In the genomic region with DNA sequence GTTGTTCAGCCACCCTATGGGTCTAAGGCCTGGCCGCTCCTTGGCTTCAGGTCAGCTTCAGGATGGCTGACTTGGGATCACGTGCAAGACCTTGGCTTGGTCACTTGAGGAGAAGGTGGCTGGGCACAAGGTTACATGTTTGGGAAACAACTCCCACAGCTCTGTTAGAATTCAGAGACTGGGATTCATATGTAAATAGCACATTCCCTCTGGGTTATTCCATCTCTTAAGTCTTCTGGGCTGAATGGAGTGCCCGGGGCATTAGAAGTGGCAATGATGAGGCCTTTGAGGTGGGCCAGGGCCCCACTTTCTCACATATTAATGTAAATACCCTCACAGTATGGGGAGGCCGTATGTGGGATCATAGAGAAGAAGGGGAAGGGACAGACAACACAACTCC, we compare ENCODE assay signal across 27 cellular contexts.
"Had no signal": no experiment of that assay in that cellular context is flagged by ENCODE, and none has a peak within 500 bp of the region (broad histone marks: within the 10 kb centered on the region; RNA-seq: fewer than 3 reads in every experiment).

No MANE protein-coding gene starts in this region.

- H3K36me3 ChIP-seq: heart left ventricle, left ventricle myocardium inferior, pancreas, prostate gland, tibial nerve, uterus had no signal

- H3K27me3 Mint-ChIP-seq: stimulated activated memory B cell treated with anti-CD40 and anti-IgM and Interleukin-4, amounts not matched to agents 10 μg/mL and 1 μg/mL and 100 μg/mL, for 72 hours had no signal

- H3K4me1 Mint-ChIP-seq: natural killer cell; stimulated activated memory B cell treated with anti-CD40 and anti-IgM and Interleukin-4, amounts not matched to agents 10 μg/mL and 1 μg/mL and 100 μg/mL, for 72 hours; stimulated activated naive CD8-positive, alpha-beta T cell treated with anti-CD3 and anti-CD28 coated beads, Interleukin-15, amount 100 ng/mL, for 72 hours had no signal

- ATAC-seq: heart left ventricle; mucosa of descending colon; natural killer cell; pancreas; right cardiac atrium; stimulated activated memory B cell treated with anti-CD40 and anti-IgM and Interleukin-4, amounts not matched to agents 10 μg/mL and 1 μg/mL and 100 μg/mL, for 72 hours; stimulated activated naive CD8-positive, alpha-beta T cell treated with anti-CD3 and anti-CD28 coated beads, Interleukin-15, amount 100 ng/mL, for 72 hours had no signal

- H3K9me3 Mint-ChIP-seq: natural killer cell; stimulated activated memory B cell treated with anti-CD40 and anti-IgM and Interleukin-4, amounts not matched to agents 10 μg/mL and 1 μg/mL and 100 μg/mL, for 72 hours; stimulated activated naive CD8-positive, alpha-beta T cell treated with anti-CD3 and anti-CD28 coated beads, Interleukin-15, amount 100 ng/mL, for 72 hours had no signal

- H3K27ac Mint-ChIP-seq: natural killer cell; stimulated activated memory B cell treated with anti-CD40 and anti-IgM and Interleukin-4, amounts not matched to agents 10 μg/mL and 1 μg/mL and 100 μg/mL, for 72 hours; stimulated activated naive CD8-positive, alpha-beta T cell treated with anti-CD3 and anti-CD28 coated beads, Interleukin-15, amount 100 ng/mL, for 72 hours; type B pancreatic cell had no signal

- H3K9me3 ChIP-seq: heart left ventricle, left ventricle myocardium inferior, mucosa of descending colon, pancreas, prostate gland, tibial nerve, uterus had no signal

- H3K4me3 Mint-ChIP-seq: natural killer cell; stimulated activated memory B cell treated with anti-CD40 and anti-IgM and Interleukin-4, amounts not matched to agents 10 μg/mL and 1 μg/mL and 100 μg/mL, for 72 hours; stimulated activated naive CD8-positive, alpha-beta T cell treated with anti-CD3 and anti-CD28 coated beads, Interleukin-15, amount 100 ng/mL, for 72 hours; type B pancreatic cell had no signal

- DNase-seq: heart left ventricle; hypothalamus; islet precursor cell; left ventricle myocardium inferior; mesendoderm; midbrain; mucosa of descending colon; natural killer cell; nucleus accumbens; pancreas; posterior cingulate gyrus; retina; right cardiac atrium; stimulated activated CD4-positive, alpha-beta T cell treated with anti-CD3 and anti-CD28 coated beads, Interleukin-12 subunit alpha, Interleukin-12 subunit beta, amount 100 ng/mL, for 4 hours; stimulated activated CD4-positive, alpha-beta T cell treated with anti-CD3 and anti-CD28 coated beads, Interleukin-15, amount 100 ng/mL, for 24 hours; stimulated activated CD4-positive, alpha-beta T cell treated with anti-CD3 and anti-CD28 coated beads, Interleukin-2, amount 100 ng/mL, for 24 hours; stimulated activated CD4-positive, alpha-beta T cell treated with anti-CD3 and anti-CD28 coated beads, Interleukin-4, amount 100 ng/mL, for 1 hour; stimulated activated naive CD4-positive, alpha-beta T cell treated with Interleukin-2 at 50 U/mL for 16 hours; stimulated activated naive CD8-positive, alpha-beta T cell treated with anti-CD3 and anti-CD28 coated beads, Interleukin-15, amount 100 ng/mL, for 72 hours; substantia nigra; uterus had no signal

- H3K27me3 ChIP-seq: heart left ventricle, pancreas, tibial nerve, uterus had no signal

- H3K4me1 ChIP-seq: heart left ventricle, left ventricle myocardium inferior, pancreas, prostate gland, uterus had no signal

- H3K27ac ChIP-seq: heart left ventricle, left ventricle myocardium inferior, pancreas, prostate gland, skin epidermis had no signal

- H3K4me3 ChIP-seq: heart left ventricle, left ventricle myocardium inferior, lung, mucosa of descending colon, pancreas, prostate gland, skin epidermis, tibial nerve, uterus had no signal

- H3K36me3 Mint-ChIP-seq: natural killer cell; stimulated activated memory B cell treated with anti-CD40 and anti-IgM and Interleukin-4, amounts not matched to agents 10 μg/mL and 1 μg/mL and 100 μg/mL, for 72 hours; type B pancreatic cell had no signal
